36 cellular contexts compared by ENCODE assay signal in genomic region chr19:12230751-12231733, GRCh38.
DNase-seq lines count a peak whose midpoint lies in the region; ATAC-seq and TF ChIP-seq lines count a peak whose summit lies in the region.
"Had no signal": no experiment of that assay in that cellular context is flagged by ENCODE, and none has a peak within 500 bp of the region (broad histone marks: within the 10 kb centered on the region; RNA-seq: fewer than 3 reads in every experiment).

No MANE protein-coding gene starts in this region.

- H3K27me3 ChIP-seq in GM23338 (ENCODE audit: insufficient read depth): no peaks in the 10 kb centered on the region
- H3K27me3 ChIP-seq in left ventricle myocardium inferior (ENCODE audit: low read depth): no peaks in the 10 kb centered on the region
- H3K27me3 ChIP-seq in CD4-positive, alpha-beta memory T cell (ENCODE audit: insufficient read depth, low read length): no peaks in the 10 kb centered on the region
- H3K27me3 ChIP-seq in testis: no peaks in the 10 kb centered on the region
- H3K27me3 ChIP-seq: foreskin keratinocyte, SJSA1, spleen, stomach, thyroid gland had no signal

- POLR2A ChIA-PET in CD4-positive, alpha-beta memory T cell (lab: Charles Lee; ENCODE audit: partially characterized antibody): interaction anchor here (0.8 kb wide), 1 partner anchor 103 kb away, joined by 3 read pairs; no protein-coding TSS in a partner anchor

- DNase-seq in AML-193 (lab: John Stamatoyannopoulos, UW) (peak; percentile 35 to 36), GM23338 (ENCODE audit: low spot score) (no peak), cerebellar cortex (ENCODE audit: low spot score) (peak; percentile 5), left ventricle myocardium inferior (peak; percentile 32), testis (no peak), SHP77 treated with DMSO at 0.1 percent for 48 hours (lab: John Stamatoyannopoulos, UW) (no peak)
- no peak for DNase-seq in CD4-positive, alpha-beta memory T cell
- DNase-seq: activated CD4-positive, alpha-beta T cell treated with anti-CD3 and anti-CD28 coated beads for 4 hours; activated CD8-positive, alpha-beta memory T cell treated with anti-CD3 and anti-CD28 coated beads for 24 hours; activated T-cell treated with anti-CD3 and anti-CD28 coated beads for 4 hours; DMS 273 treated with DMSO at 0.1 percent for 48 hours; effector CD8-positive, alpha-beta T cell; EL; erythroblast; foreskin keratinocyte; Kasumi-1; NCI-H1048; NCI-H1694; NCI-H446; NCI-H748 treated with DMSO at 0.1 percent for 48 hours; retina; spleen; stimulated activated CD8-positive, alpha-beta memory T cell treated with anti-CD3 and anti-CD28 coated beads, Interleukin-4, amount 100 ng/mL, for 48 hours; stomach; T-helper 9 cell; thyroid gland had no signal

- intact Hi-C loops in left ventricle myocardium inferior (cut with micrococcal nuclease) (no loop called here), testis (cut with DNase I; ENCODE audit: low total_unique reads) (no loop called here)
- intact Hi-C loops in CD4-positive, alpha-beta memory T cell (cut with micrococcal nuclease): no loop called here

- no peak overlapping the region for H2AFZ ChIP-seq in GM23338
- H2AFZ ChIP-seq: parathyroid adenoma had no signal

- peaks cover 1% of the 10 kb centered on the region for H3K27me3 Mint-ChIP-seq in GM23338 (ENCODE audit: insufficient read depth, low read depth, poor library complexity)
- no peaks in the 10 kb centered on the region for H3K27me3 Mint-ChIP-seq in CD4-positive, alpha-beta memory T cell
- H3K27me3 Mint-ChIP-seq: activated naive CD4-positive, alpha-beta T cell treated with anti-CD3 and anti-CD28 coated beads, Interleukin-2, amount 50 U/mL, for 24 hours; B cell; memory B cell had no signal

- peaks cover 95% of the 10 kb centered on the region for H3K9me3 Mint-ChIP-seq in GM23338
- peaks cover 0 to 51% (median 30%) of the 10 kb centered on the region in 8 donors for H3K9me3 Mint-ChIP-seq in CD4-positive, alpha-beta memory T cell

- no peaks in the 10 kb centered on the region for H3F3A ChIP-seq in GM23338 (replicated peaks; ENCODE audit: low read depth)

- no peak for ATAC-seq in GM23338
- ATAC-seq in GM18519 (IDR thresholded peaks at IDR 0.05; ENCODE audit: low FRiP score, unreplicated experiment): no peak
- ATAC-seq: foreskin keratinocyte, GM12878 had no signal

- H3K4me1 Mint-ChIP-seq in GM23338: no peaks in the 10 kb centered on the region
- peaks cover 0 to 5% (median 0%) of the 10 kb centered on the region in 4 donors for H3K4me1 Mint-ChIP-seq in CD4-positive, alpha-beta memory T cell
- H3K4me1 Mint-ChIP-seq: B cell, memory B cell, neural crest cell had no signal

- H3K9me2 ChIP-seq in GM23338 (ENCODE audit: insufficient read depth): no peaks in the 10 kb centered on the region

- H4K20me1 ChIP-seq in GM23338 (replicated peaks; ENCODE audit: insufficient read depth): no peaks in the 10 kb centered on the region

- H3K4me3 ChIP-seq in GM23338 (no peak overlapping the region), left ventricle myocardium inferior (no peak overlapping the region), testis (no peak overlapping the region)
- no peak overlapping the region for H3K4me3 ChIP-seq in CD4-positive, alpha-beta memory T cell (ENCODE audit: low read length in 2 of 2)
- H3K4me3 ChIP-seq: coronary artery, GM12878, HAP-1, SJSA1, spleen, stomach, thyroid gland had no signal

- H3K4me3 Mint-ChIP-seq in GM23338: no peak overlapping the region
- H3K4me3 Mint-ChIP-seq in CD4-positive, alpha-beta memory T cell: no peak overlapping the region
- H3K4me3 Mint-ChIP-seq: activated naive CD4-positive, alpha-beta T cell treated with anti-CD3 and anti-CD28 coated beads, Interleukin-2, amount 50 U/mL, for 24 hours; B cell; memory B cell; neural crest cell had no signal

- peaks cover 16% of the 10 kb centered on the region; the same call in 1 of the 2 replicates for H3K4me1 ChIP-seq in GM23338 (ENCODE audit: insufficient read depth)
- H3K4me1 ChIP-seq in left ventricle myocardium inferior: peaks cover 36% of the 10 kb centered on the region
- no peaks in the 10 kb centered on the region for H3K4me1 ChIP-seq in CD4-positive, alpha-beta memory T cell (ENCODE audit: insufficient read depth, low read length)
- no peaks in the 10 kb centered on the region for H3K4me1 ChIP-seq in testis
- H3K4me1 ChIP-seq: foreskin keratinocyte, HAP-1, parathyroid adenoma, SJSA1, spleen, stomach, thyroid gland had no signal

- peaks cover 51% of the 10 kb centered on the region for H3K36me3 Mint-ChIP-seq in GM23338 (ENCODE audit: low read depth)
- H3K36me3 Mint-ChIP-seq in CD4-positive, alpha-beta memory T cell: peaks cover 54 to 62% of the 10 kb centered on the region in 2 donors

- H3K4me2 ChIP-seq in GM23338: peak overlapping the region; percentile 53; the same call in 1 of the 2 replicates

- no peak for TF ChIP-seq POLR2A in testis (IDR thresholded peaks at IDR 0.05)

- no peak overlapping the region for H3K27ac Mint-ChIP-seq in GM23338
- peak overlapping the region in 1 of 7 donors; percentile 62 for H3K27ac Mint-ChIP-seq in CD4-positive, alpha-beta memory T cell
- H3K27ac Mint-ChIP-seq: activated naive CD4-positive, alpha-beta T cell treated with anti-CD3 and anti-CD28 coated beads, Interleukin-2, amount 50 U/mL, for 24 hours; B cell; memory B cell had no signal

- H3K36me3 ChIP-seq in GM23338 (ENCODE audit: insufficient read depth): no peaks in the 10 kb centered on the region; the same call in 1 of the 2 replicates
- peaks cover 43% of the 10 kb centered on the region for H3K36me3 ChIP-seq in left ventricle myocardium inferior
- no peaks in the 10 kb centered on the region for H3K36me3 ChIP-seq in CD4-positive, alpha-beta memory T cell (ENCODE audit: insufficient read depth, low read length)
- no peaks in the 10 kb centered on the region for H3K36me3 ChIP-seq in testis (ENCODE audit: low read depth, missing control alignments)
- H3K36me3 ChIP-seq: HAP-1, SJSA1, thyroid gland had no signal

- no peaks in the 10 kb centered on the region for H3K9me3 ChIP-seq in left ventricle myocardium inferior (replicated peaks)
- no peaks in the 10 kb centered on the region for H3K9me3 ChIP-seq in CD4-positive, alpha-beta memory T cell (ENCODE audit: control insufficient read depth in 1 of 2, low read length in 2 of 2)
- H3K9me3 ChIP-seq in testis: no peaks in the 10 kb centered on the region
- H3K9me3 ChIP-seq: HAP-1, thyroid gland had no signal

- H3K79me2 ChIP-seq in GM23338 (replicated peaks; ENCODE audit: insufficient read depth): no peaks in the 10 kb centered on the region; the same call in 1 of the 2 replicates

- TF ChIP-seq CTCF in GM23338 (conservative IDR thresholded peaks at IDR 0.05; ENCODE audit: low read depth in 2 of 2): no peak
- TF ChIP-seq CTCF in left ventricle myocardium inferior (IDR thresholded peaks at IDR 0.05; ENCODE audit: borderline replicate concordance): no peak
- no peak for TF ChIP-seq CTCF in testis (IDR thresholded peaks at IDR 0.05)

- H3K27ac ChIP-seq in GM23338 (ENCODE audit: low read depth) (peak overlapping the region; percentile 42; the same call in 1 of the 2 replicates), left ventricle myocardium inferior (replicated peaks) (peak overlapping the region; percentile 40), testis (no peak overlapping the region)
- no peak overlapping the region for H3K27ac ChIP-seq in CD4-positive, alpha-beta memory T cell (ENCODE audit: low read depth, low read length)
- H3K27ac ChIP-seq: coronary artery, foreskin keratinocyte, parathyroid adenoma, SJSA1, spleen, stomach, thyroid gland had no signal

- WGBS in testis, 2 donors: 93 to 96% methylated on average over 4 to 6 of the region's 6 CpGs

- CTCF ChIA-PET in CD4-positive, alpha-beta memory T cell (lab: Charles Lee; ENCODE audit: partially characterized antibody): no interaction called here

TF ChIP-seq in GM23338, 12 proteins besides CTCF, POLR2A, EP300 and RAD21:
- TF ChIP-seq EZH2phosphoT487 (IDR thresholded peaks at IDR 0.05; ENCODE audit: unreplicated experiment): no peak
- no peak for TF ChIP-seq ETS1 (IDR thresholded peaks at IDR 0.05)
- TF ChIP-seq ZNF114 (CRISPR knock-in tag; IDR thresholded peaks at IDR 0.05): no peak
- no peak for TF ChIP-seq JUNB (IDR thresholded peaks at IDR 0.05; ENCODE audit: unreplicated experiment)
- TF ChIP-seq EZH2 (IDR thresholded peaks at IDR 0.05; ENCODE audit: low read depth, unreplicated experiment): no peak
- TF ChIP-seq ZNF331 (CRISPR knock-in tag; IDR thresholded peaks at IDR 0.05; ENCODE audit: low read depth): no peak
- no peak for TF ChIP-seq NANOG (IDR thresholded peaks at IDR 0.05; ENCODE audit: borderline replicate concordance)
- no peak for TF ChIP-seq STAT1 (IDR thresholded peaks at IDR 0.05; ENCODE audit: unreplicated experiment)
- no peak for TF ChIP-seq POLR2AphosphoS5 (IDR thresholded peaks at IDR 0.05; ENCODE audit: low read depth)

Comparison
In these comparisons a context has a peak if more than half of its experiments do, and no peak if none do; other contexts are left out.
1. DNase-seq: peak in AML-193 (2 of 2), cerebellar cortex (single experiment) and left ventricle myocardium inferior (single experiment); none in GM23338 (single experiment), CD4-positive, alpha-beta memory T cell (0 of 5), testis (single experiment) and SHP77 treated with DMSO at 0.1 percent for 48 hours (single experiment).
2. H3K27ac ChIP-seq: peak in GM23338 (single experiment) and left ventricle myocardium inferior (single experiment); none in CD4-positive, alpha-beta memory T cell (single experiment) and testis (0 of 2).